8 cellular contexts compared by ENCODE assay signal in genomic region chr3:123258811-123259420, GRCh38. TPM values are rescaled to one million over a fixed set of nuclear protein-coding genes. Genes with fewer than 3 reads are reported as not detected.
A peak's percentile ranks its signal among the peaks of the same experiment; 100 is the strongest.
DNase-seq lines count a peak whose midpoint lies in the region; ATAC-seq, FAIRE-seq and TF ChIP-seq lines count a peak whose summit lies in the region.

No MANE protein-coding gene starts in this region.

- H3K9ac ChIP-seq in smooth muscle cell (ENCODE audit: low read depth), result no peak overlapping the region

- H3K36me3 ChIP-seq in smooth muscle cell (ENCODE audit: low read depth) (no peaks in the 10 kb centered on the region), H7 (replicated peaks; ENCODE audit: control insufficient read depth, insufficient read depth, low read length) (no peaks in the 10 kb centered on the region)

- H3K4me1 ChIP-seq in smooth muscle cell (ENCODE audit: low read depth), result no peaks in the 10 kb centered on the region

- H3K4me2 ChIP-seq in smooth muscle cell, result no peak overlapping the region

- no peaks in the 10 kb centered on the region for H3K79me2 ChIP-seq in smooth muscle cell (ENCODE audit: low read depth)

- no peaks in the 10 kb centered on the region for H3K27me3 ChIP-seq in smooth muscle cell (ENCODE audit: low read depth)
- no peaks in the 10 kb centered on the region for H3K27me3 ChIP-seq in H7 (ENCODE audit: control insufficient read depth, insufficient read depth, low read length)

- DNase-seq in NCI-H345 treated with DMSO at 0.1 percent for 48 hours (lab: John Stamatoyannopoulos, UW; ENCODE audit: unreplicated experiment) (peak; percentile 5), NCI-H345 (lab: John Stamatoyannopoulos, UW) (no peak), NCI-H1105 (lab: John Stamatoyannopoulos, UW) (peak; percentile 65), glomerular visceral epithelial cell (ENCODE audit: extremely low spot score) (peak; percentile 51), smooth muscle cell (lab: John Stamatoyannopoulos, UW; ENCODE audit: unreplicated experiment) (no peak), H7 (no peak)

- peak; percentile 55 for TF ChIP-seq CTCF in smooth muscle cell (IDR thresholded peaks at IDR 0.05; ENCODE audit: borderline replicate concordance, insufficient read depth, poor library complexity, severe bottlenecking)

- FAIRE-seq in TTC549 (lab: Jason Lieb, UNC), result peak; percentile 88

- H4K20me1 ChIP-seq in smooth muscle cell (ENCODE audit: low read depth), result no peaks in the 10 kb centered on the region

- no peak overlapping the region for H3K27ac ChIP-seq in smooth muscle cell (ENCODE audit: low read depth)

- H3K4me3 ChIP-seq in smooth muscle cell (no peak overlapping the region), H7 (ENCODE audit: insufficient read depth, low read depth, low read length) (no peak overlapping the region)

- peaks cover 3% of the 10 kb centered on the region for H3F3A ChIP-seq in smooth muscle cell (ENCODE audit: low read depth)

- H2AFZ ChIP-seq in smooth muscle cell (ENCODE audit: low read depth), result no peak overlapping the region

- 66% methylated on average over 3 of the region's 3 CpGs for WGBS in smooth muscle cell (ENCODE audit: low lambda C conversion rate)

- ATAC-seq in GM21390 (IDR thresholded peaks at IDR 0.05; ENCODE audit: unreplicated experiment), result no peak

- no peaks in the 10 kb centered on the region for H3K9me3 ChIP-seq in smooth muscle cell (replicated peaks; ENCODE audit: low read depth)

RNA-seq across cellular contexts. Expression of gene SEC22A, which starts 57.2 kb away (rescaled TPM):
- 30.7 and 43.2 TPM in 2 replicates for total RNA-seq in smooth muscle cell
- polyA plus RNA-seq in smooth muscle cell, result 19.3 and 34.2 TPM in 2 replicates
- total RNA-seq in H7 (2014; rRNA removed; shearing (Covaris generic)), result 21.5 and 23.5 TPM in 2 replicates

Comparison
In these comparisons a context has a peak if more than half of its experiments do, and no peak if none do; other contexts are left out.
1. DNase-seq: peak in NCI-H345 treated with DMSO at 0.1 percent for 48 hours (single experiment), NCI-H1105 (single experiment) and glomerular visceral epithelial cell (single experiment); none in NCI-H345 (single experiment), smooth muscle cell (single experiment) and H7 (single experiment).